Comparison of ENCODE assay signal across 19 cellular contexts in genomic region chr9:22165144-22165543, GRCh38.
A peak's percentile ranks its signal among the peaks of the same experiment; 100 is the strongest.
DNase-seq lines count a peak whose midpoint lies in the region; ATAC-seq, FAIRE-seq and TF ChIP-seq lines count a peak whose summit lies in the region.
"Had no signal": no experiment of that assay in that cellular context is flagged by ENCODE, and none has a peak within 500 bp of the region (broad histone marks: within the 10 kb centered on the region; RNA-seq: fewer than 3 reads in every experiment).

No MANE protein-coding gene starts in this region.

- H3K27me3 ChIP-seq in endothelial cell of umbilical vein (ENCODE audit: control insufficient read depth in 2 of 2, insufficient read depth in 2 of 2, low read length in 2 of 2) (no peaks in the 10 kb centered on the region), prostate gland (replicated peaks; ENCODE audit: insufficient read depth) (no peaks in the 10 kb centered on the region)
- H3K27me3 ChIP-seq: gastrocnemius medialis, left lung, SJCRH30, uterus had no signal

- H3K4me1 ChIP-seq in endothelial cell of umbilical vein (ENCODE audit: control insufficient read depth, extremely low read depth, insufficient read depth, low read length) (no peaks in the 10 kb centered on the region), prostate gland (replicated peaks) (no peaks in the 10 kb centered on the region), kidney (ENCODE audit: control insufficient read depth in 1 of 2, insufficient read depth in 1 of 2, low read depth in 1 of 2, low read length in 2 of 2) (no peaks in the 10 kb centered on the region)
- H3K4me1 ChIP-seq: gastrocnemius medialis, uterus had no signal

- no peaks in the 10 kb centered on the region for H3K36me3 ChIP-seq in endothelial cell of umbilical vein (ENCODE audit: control insufficient read depth in 2 of 2, extremely low read depth in 1 of 2, insufficient read depth in 2 of 2, low read length in 2 of 2)
- H3K36me3 ChIP-seq in prostate gland, result no peaks in the 10 kb centered on the region
- no peaks in the 10 kb centered on the region for H3K36me3 ChIP-seq in kidney (ENCODE audit: control insufficient read depth in 1 of 2, insufficient read depth in 2 of 2, low read length in 2 of 2)
- H3K36me3 ChIP-seq: gastrocnemius medialis, left lung, SJCRH30, uterus had no signal

- no peak for TF ChIP-seq POLR2A in endothelial cell of umbilical vein (IDR thresholded peaks at IDR 0.05; ENCODE audit: low read depth, low read length)
- TF ChIP-seq POLR2A in prostate gland (IDR thresholded peaks at IDR 0.05), result no peak

- peak overlapping the region; percentile 23 for H2AFZ ChIP-seq in endothelial cell of umbilical vein (ENCODE audit: low read depth, low read length)

- H3K27ac ChIP-seq in endothelial cell of umbilical vein (ENCODE audit: insufficient read depth, low read depth, low read length) (no peak overlapping the region), prostate gland (no peak overlapping the region), kidney (ENCODE audit: low read depth in 2 of 2, low read length in 2 of 2) (no peak overlapping the region)
- H3K27ac ChIP-seq: gastrocnemius medialis, left lung, SJCRH30, uterus had no signal

- H3K9ac ChIP-seq in endothelial cell of umbilical vein (replicated peaks; ENCODE audit: extremely low read depth, insufficient read depth, low read length) (no peak overlapping the region), kidney (ENCODE audit: low read length in 2 of 2) (no peak overlapping the region)

- CTCF ChIA-PET in endothelial cell of umbilical vein (lab: Charles Lee), result no interaction called here

- intact Hi-C loops in endothelial cell of umbilical vein (cut with micrococcal nuclease) (no loop called here), prostate gland (cut with DNase I) (no loop called here), kidney (cut with DNase I) (no loop called here)

- TF ChIP-seq CTCF in endothelial cell of umbilical vein (IDR thresholded peaks at IDR 0.05; ENCODE audit: extremely low read depth in 1 of 2, insufficient read depth in 1 of 2, low read depth in 1 of 2, low read length in 2 of 2), result no peak
- no peak for TF ChIP-seq CTCF in retinal pigment epithelial cell (conservative IDR thresholded peaks at IDR 0.05; ENCODE audit: low read depth, low read length)
- no peak for TF ChIP-seq CTCF in prostate gland (IDR thresholded peaks at IDR 0.05)
- no peak for TF ChIP-seq CTCF in kidney (IDR thresholded peaks at IDR 0.05; ENCODE audit: borderline replicate concordance, extremely low read depth, insufficient read depth)

- no peaks in the 10 kb centered on the region for H3K79me2 ChIP-seq in endothelial cell of umbilical vein (ENCODE audit: control insufficient read depth, insufficient read depth, low read length)

- no TSS peak for BruUV-seq in endothelial cell of umbilical vein (replicated peaks; lab: Mats Ljungman, UMichigan)

- no peaks in the 10 kb centered on the region for H3K9me1 ChIP-seq in endothelial cell of umbilical vein (replicated peaks; ENCODE audit: control insufficient read depth, extremely low read depth, insufficient read depth, low read length)

- POLR2A ChIA-PET in endothelial cell of umbilical vein (lab: Charles Lee), result no interaction called here

- H3K4me2 ChIP-seq in endothelial cell of umbilical vein (ENCODE audit: insufficient read depth, low read length), result no peak overlapping the region

- H4K20me1 ChIP-seq in endothelial cell of umbilical vein (replicated peaks; ENCODE audit: control insufficient read depth, extremely low read depth, insufficient read depth, low read length), result no peaks in the 10 kb centered on the region

- ATAC-seq in GM19452 (IDR thresholded peaks at IDR 0.05; ENCODE audit: unreplicated experiment), result no peak
- ATAC-seq: CD8-positive, alpha-beta T cell; gastrocnemius medialis; left lung had no signal

- no peaks in the 10 kb centered on the region for H3K9me3 ChIP-seq in endothelial cell of umbilical vein (replicated peaks; ENCODE audit: control insufficient read depth, insufficient read depth, low read length)
- H3K9me3 ChIP-seq in prostate gland, result no peaks in the 10 kb centered on the region
- no peaks in the 10 kb centered on the region for H3K9me3 ChIP-seq in kidney (ENCODE audit: control insufficient read depth in 1 of 2, low read length in 2 of 2)
- H3K9me3 ChIP-seq: gastrocnemius medialis, left lung, SJCRH30, uterus had no signal

- dilution Hi-C loops in endothelial cell of umbilical vein (cut with MboI; ENCODE audit: extremely low pct_ligation_motif_present, low sequenced_read_pairs), result no loop called here

- 19% methylated on average over 1 of the region's 1 CpG for WGBS in prostate gland

- no peak for FAIRE-seq in endothelial cell of umbilical vein (lab: Jason Lieb, UNC)
- FAIRE-seq in kidney (lab: Jason Lieb, UNC), result no peak
- FAIRE-seq: A204.1 had no signal

- H3K4me3 ChIP-seq in endothelial cell of umbilical vein (replicated peaks in 1 of 3; ENCODE audit: insufficient read depth in 1 of 3, low read depth in 1 of 3, low read length in 3 of 3), result no peak overlapping the region
- no peak overlapping the region for H3K4me3 ChIP-seq in retinal pigment epithelial cell (ENCODE audit: low read length)
- H3K4me3 ChIP-seq in prostate gland, result no peak overlapping the region
- H3K4me3 ChIP-seq in kidney (ENCODE audit: low read length in 2 of 2), result no peak overlapping the region
- H3K4me3 ChIP-seq: gastrocnemius medialis, left lung, SJCRH30, uterus had no signal

- peak; percentile 7 for DNase-seq in NCI-H345 (lab: John Stamatoyannopoulos, UW)
- DNase-seq in NCI-H345 treated with DMSO at 0.1 percent for 48 hours (lab: John Stamatoyannopoulos, UW; ENCODE audit: unreplicated experiment), result no peak
- DNase-seq in NCI-H524 (lab: John Stamatoyannopoulos, UW), result peak; percentile 63 to 88
- no peak for DNase-seq in endothelial cell of umbilical vein (ENCODE audit: low read depth, low spot score)
- peak; percentile 71 for DNase-seq in retinal pigment epithelial cell (ENCODE audit: low read depth)
- no peak for DNase-seq in prostate gland (ENCODE audit: low spot score)
- DNase-seq in kidney, result no peak
- DNase-seq: activated CD4-positive, alpha-beta T cell treated with anti-CD3 and anti-CD28 coated beads for 1 hour; activated effector memory CD4-positive, alpha-beta T cell treated with anti-CD3 and anti-CD28 coated beads, Interleukin-2, amount 50 U/mL, for 16 hours; CD8-positive, alpha-beta T cell; gastrocnemius medialis; KG1; left lung; NCI-H1436; stimulated activated CD4-positive, alpha-beta T cell treated with anti-CD3 and anti-CD28 coated beads, Interleukin-2, amount 100 ng/mL, for 48 hours; uterus had no signal

TF ChIP-seq in endothelial cell of umbilical vein, 7 proteins besides CTCF, POLR2A, EP300 and RAD21:
- TF ChIP-seq MYC (IDR thresholded peaks at IDR 0.05; ENCODE audit: low read depth, low read length) (no peak), POLR2AphosphoS5 (IDR thresholded peaks at IDR 0.05; ENCODE audit: insufficient read depth, low read depth, low read length) (no peak), EZH2 (IDR thresholded peaks at IDR 0.05; ENCODE audit: borderline replicate concordance, low read depth, low read length, severe bottlenecking) (no peak), JUN (IDR thresholded peaks at IDR 0.05; ENCODE audit: borderline replicate concordance, insufficient read depth, insufficient read length, low read depth) (no peak), GATA2 (IDR thresholded peaks at IDR 0.05; ENCODE audit: insufficient read depth, insufficient read length, low read depth, low read length) (no peak), MAX (IDR thresholded peaks at IDR 0.05; ENCODE audit: insufficient read depth, insufficient read length) (no peak), FOS (IDR thresholded peaks at IDR 0.05; ENCODE audit: borderline replicate concordance, insufficient read depth, low read length) (no peak)

Comparison
In these comparisons a context has a peak if more than half of its experiments do, and no peak if none do; other contexts are left out.
1. DNase-seq: peak in NCI-H345 (single experiment), NCI-H524 (2 of 2) and retinal pigment epithelial cell (single experiment); none in NCI-H345 treated with DMSO at 0.1 percent for 48 hours (single experiment), endothelial cell of umbilical vein (single experiment), prostate gland (single experiment) and kidney (single experiment).